ENCODE assay signal across 8 cellular contexts in the genomic region with DNA sequence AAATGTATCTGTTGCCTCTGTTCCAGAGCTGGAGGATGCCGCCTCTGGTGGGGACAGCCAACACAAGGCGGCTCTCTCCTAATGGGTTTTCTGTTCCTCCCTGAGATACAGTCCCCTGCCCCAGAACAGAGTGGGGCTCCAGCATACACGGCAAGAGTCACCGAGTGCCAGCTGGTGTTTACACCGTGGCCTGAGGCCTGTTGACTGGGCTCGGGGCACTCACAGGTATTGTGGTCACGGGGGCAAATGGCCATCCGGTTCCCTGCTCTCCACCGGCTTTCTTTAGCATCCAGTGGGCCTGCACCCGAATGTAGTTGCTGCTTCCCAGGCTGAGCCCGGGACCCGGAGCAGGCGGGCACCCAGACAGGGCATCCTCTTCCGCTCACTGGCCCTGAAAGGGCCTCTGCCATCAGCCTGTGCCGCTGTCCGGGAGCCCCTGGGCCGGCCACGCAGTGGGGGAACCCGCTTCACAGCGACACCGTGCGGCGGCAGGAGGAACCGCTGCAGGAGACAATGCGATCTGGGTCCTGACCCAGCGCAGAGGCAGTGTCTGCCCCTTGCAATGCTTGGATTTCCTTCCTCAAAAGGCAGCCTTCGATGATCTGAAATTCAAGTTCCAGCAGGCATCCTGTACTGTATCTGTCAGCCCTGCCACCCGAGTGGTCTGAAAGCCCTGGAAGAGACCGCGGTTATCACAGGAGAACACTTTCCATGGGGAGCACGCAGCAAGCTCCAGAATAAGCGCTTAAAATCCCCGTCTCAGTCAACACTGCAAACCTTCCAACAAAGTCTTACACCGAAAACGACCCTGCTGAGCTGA. TPM values are rescaled to one million over a fixed set of nuclear protein-coding genes. Genes with fewer than 3 reads are reported as not detected.
DNase-seq lines count a peak whose midpoint lies in the region; ATAC-seq and TF ChIP-seq lines count a peak whose summit lies in the region.

No MANE protein-coding gene starts in this region.

- ATAC-seq in GM21526 (IDR thresholded peaks at IDR 0.05; ENCODE audit: low FRiP score, unreplicated experiment): peak; percentile 56
- ATAC-seq in HG03457 (IDR thresholded peaks at IDR 0.05; ENCODE audit: unreplicated experiment): no peak

- no peaks in the 10 kb centered on the region for H3K9me3 ChIP-seq in AG04450 (ENCODE audit: control insufficient read depth, insufficient read depth, low read length)

- CTCF ChIA-PET in AG04450 (lab: Charles Lee): interaction anchor here (1.0 to 2.9 kb wide), 6 partner anchors 10 to 82 kb away, joined by 3 to 15 read pairs (median 6); no protein-coding TSS in a partner anchor

- H3K4me3 ChIP-seq in AG04450 (ENCODE audit: low read depth, low read length) (no peak overlapping the region), retinal pigment epithelial cell (ENCODE audit: low read length) (no peak overlapping the region)

- H3K27ac ChIP-seq in AG04450 (ENCODE audit: low read depth, low read length): no peak overlapping the region

- TF ChIP-seq CTCF in AG04450 (IDR thresholded peaks at IDR 0.05; ENCODE audit: low read depth, low read length) (peak; percentile 86), retinal pigment epithelial cell (conservative IDR thresholded peaks at IDR 0.05; ENCODE audit: low read depth, low read length) (peak; percentile 95)

- DNase-seq in AG04450 (ENCODE audit: low read depth, low spot score) (no peak), SK-MEL-5 (ENCODE audit: low read depth, low spot score) (peak; percentile 53), head of caudate nucleus (peak in 41 of 42 donors; percentile 25 to 89 (median 71)), retinal pigment epithelial cell (ENCODE audit: low read depth) (no peak), NCI-H524 treated with DMSO at 0.1 percent for 48 hours (lab: John Stamatoyannopoulos, UW) (no peak)
- peak; percentile 69 for DNase-seq in activated naive CD4-positive, alpha-beta T cell treated with Interleukin-2 at 50 U/mL for 16 hours

- POLR2A ChIA-PET in AG04450 (lab: Yijun Ruan, JAX): no interaction called here

- peaks cover 57% of the 10 kb centered on the region for H3K27me3 ChIP-seq in AG04450 (ENCODE audit: control insufficient read depth, insufficient read depth, low read length)

- intact Hi-C loops in head of caudate nucleus (cut with DNase I): no loop called here

- in situ Hi-C loops in SK-MEL-5 (cut with HindIII; ENCODE audit: low pct_unique_long_range_greater_than_20kb, low sequenced_read_pairs): no loop called here

RNA-seq across cellular contexts. Expression of a gene that starts 0.9 kb away (rescaled TPM):
- not detected in 2 replicates for polyA plus RNA-seq in AG04450 (2011; rRNA removed)
- not detected in 2 replicates for polyA minus RNA-seq in AG04450 (2011; rRNA and poly(A)+ RNA removed)
- total RNA-seq in SK-MEL-5 (2014; rRNA removed; shearing (Covaris generic)): not detected in 2 replicates
- polyA plus RNA-seq in SK-MEL-5 (2015; cell fraction: cytosol; rRNA removed): not detected in 2 replicates
- polyA plus RNA-seq in SK-MEL-5 (2015; cell fraction: nucleus; rRNA removed): not detected in 2 replicates

RNA-seq across cellular contexts. Expression of a gene that starts 6.8 kb away (rescaled TPM):
- not detected in 2 replicates for polyA plus RNA-seq in AG04450 (2011; rRNA removed)
- polyA minus RNA-seq in AG04450 (2011; rRNA and poly(A)+ RNA removed): not detected in 2 replicates
- total RNA-seq in SK-MEL-5 (2014; rRNA removed; shearing (Covaris generic)): not detected in 2 replicates
- not detected in 2 replicates for polyA plus RNA-seq in SK-MEL-5 (2015; cell fraction: cytosol; rRNA removed)
- not detected in 2 replicates for polyA plus RNA-seq in SK-MEL-5 (2015; cell fraction: nucleus; rRNA removed)

RNA-seq across cellular contexts. Expression of a gene that starts 20.5 kb away (rescaled TPM):
- not detected in 2 replicates for polyA plus RNA-seq in AG04450 (2011; rRNA removed)
- polyA minus RNA-seq in AG04450 (2011; rRNA and poly(A)+ RNA removed): not detected in 2 replicates
- not detected in 2 replicates for total RNA-seq in SK-MEL-5 (2014; rRNA removed; shearing (Covaris generic))
- polyA plus RNA-seq in SK-MEL-5 (2015; cell fraction: cytosol; rRNA removed): not detected in 2 replicates
- not detected in 2 replicates for polyA plus RNA-seq in SK-MEL-5 (2015; cell fraction: nucleus; rRNA removed)

RNA-seq across cellular contexts. Expression of a gene that starts 30.6 kb away (rescaled TPM):
- not detected in 2 replicates for polyA plus RNA-seq in AG04450 (2011; rRNA removed)
- not detected in 2 replicates for polyA minus RNA-seq in AG04450 (2011; rRNA and poly(A)+ RNA removed)
- total RNA-seq in SK-MEL-5 (2014; rRNA removed; shearing (Covaris generic)): 0.26 and 0.72 TPM in 2 replicates
- polyA plus RNA-seq in SK-MEL-5 (2015; cell fraction: cytosol; rRNA removed): 0.33 and 0.61 TPM in 2 replicates
- polyA plus RNA-seq in SK-MEL-5 (2015; cell fraction: nucleus; rRNA removed): not detected in 2 replicates

RNA-seq across cellular contexts. Expression of a gene that starts 43.6 kb away (rescaled TPM):
- polyA plus RNA-seq in AG04450 (2011; rRNA removed): not detected in 2 replicates
- not detected in 2 replicates for polyA minus RNA-seq in AG04450 (2011; rRNA and poly(A)+ RNA removed)
- not detected in 2 replicates for total RNA-seq in SK-MEL-5 (2014; rRNA removed; shearing (Covaris generic))
- not detected in 2 replicates for polyA plus RNA-seq in SK-MEL-5 (2015; cell fraction: cytosol; rRNA removed)
- not detected in 2 replicates for polyA plus RNA-seq in SK-MEL-5 (2015; cell fraction: nucleus; rRNA removed)

Comparison
In these comparisons a context has a peak if more than half of its experiments do, and no peak if none do; other contexts are left out.
1. DNase-seq: peak in SK-MEL-5 (single experiment), activated naive CD4-positive, alpha-beta T cell treated with Interleukin-2 at 50 U/mL for 16 hours (single experiment) and head of caudate nucleus (41 of 42); none in AG04450 (single experiment), retinal pigment epithelial cell (single experiment) and NCI-H524 treated with DMSO at 0.1 percent for 48 hours (single experiment).